ENCODE assay signal across 8 cellular contexts in the genomic region with DNA sequence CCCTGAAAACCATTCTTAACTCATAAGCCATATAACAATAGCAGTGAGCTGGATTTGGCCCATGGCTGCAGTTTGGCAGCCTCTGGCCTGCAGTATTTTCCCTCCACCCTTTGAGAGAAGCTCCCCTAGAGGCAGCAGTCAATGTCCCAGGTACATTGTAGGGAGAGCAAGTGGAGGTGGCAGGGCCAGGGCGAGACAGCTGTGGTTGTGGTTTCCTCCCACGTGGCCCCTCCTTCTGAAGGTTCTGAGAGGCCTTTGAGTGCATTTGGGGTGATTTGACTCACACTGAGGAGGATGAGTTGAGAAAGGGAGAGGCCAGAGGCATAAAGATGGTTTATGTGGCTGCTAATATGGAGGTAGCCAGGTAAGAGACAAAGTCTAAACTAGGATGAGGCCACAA. TPM values are rescaled to one million over a fixed set of nuclear protein-coding genes. Genes with fewer than 3 reads are reported as not detected.
DNase-seq lines count a peak whose midpoint lies in the region; ATAC-seq lines count a peak whose summit lies in the region.

No MANE protein-coding gene starts in this region.

- ATAC-seq in GM19023 (IDR thresholded peaks at IDR 0.05; ENCODE audit: unreplicated experiment) = peak; percentile 100
- peak; percentile 99 for ATAC-seq in HG03064 (IDR thresholded peaks at IDR 0.05; ENCODE audit: low read depth, unreplicated experiment)
- ATAC-seq in activated CD8-positive, alpha-beta T cell treated with anti-CD3 and anti-CD28 coated beads, Interleukin-2, amount 10 ng/mL, durations not matched to agents 7 days and 5 days = peak; percentile 96

- CTCF ChIA-PET in activated CD8-positive, alpha-beta T cell treated with anti-CD3 and anti-CD28 coated beads, Interleukin-2, amount 10 ng/mL, durations not matched to agents 7 days and 5 days (lab: Charles Lee) = no interaction called here

- H3K4me3 Mint-ChIP-seq in activated CD8-positive, alpha-beta T cell treated with anti-CD3 and anti-CD28 coated beads, Interleukin-2, amount 10 ng/mL, durations not matched to agents 7 days and 5 days = no peak overlapping the region

- H3K9me3 Mint-ChIP-seq in activated CD8-positive, alpha-beta T cell treated with anti-CD3 and anti-CD28 coated beads, Interleukin-2, amount 10 ng/mL, durations not matched to agents 7 days and 5 days (ENCODE audit: insufficient read depth) = no peaks in the 10 kb centered on the region

- peaks cover 48% of the 10 kb centered on the region for H3K27me3 Mint-ChIP-seq in activated CD8-positive, alpha-beta T cell treated with anti-CD3 and anti-CD28 coated beads, Interleukin-2, amount 10 ng/mL, durations not matched to agents 7 days and 5 days (ENCODE audit: low read depth)

- peaks cover 7% of the 10 kb centered on the region for H3K4me1 Mint-ChIP-seq in activated CD8-positive, alpha-beta T cell treated with anti-CD3 and anti-CD28 coated beads, Interleukin-2, amount 10 ng/mL, durations not matched to agents 7 days and 5 days (ENCODE audit: low read depth)

- no peaks in the 10 kb centered on the region for H3K36me3 Mint-ChIP-seq in activated CD8-positive, alpha-beta T cell treated with anti-CD3 and anti-CD28 coated beads, Interleukin-2, amount 10 ng/mL, durations not matched to agents 7 days and 5 days (ENCODE audit: low read depth)

- H3K27ac Mint-ChIP-seq in activated CD8-positive, alpha-beta T cell treated with anti-CD3 and anti-CD28 coated beads, Interleukin-2, amount 10 ng/mL, durations not matched to agents 7 days and 5 days = no peak overlapping the region

- POLR2A ChIA-PET in activated CD8-positive, alpha-beta T cell treated with anti-CD3 and anti-CD28 coated beads, Interleukin-2, amount 10 ng/mL, durations not matched to agents 7 days and 5 days (lab: Charles Lee) = interaction anchor here (1.0 kb wide), 1 partner anchor 45 kb away, joined by 5 read pairs; the partner anchor contains the start of gene LDAH

- DNase-seq in activated CD8-positive, alpha-beta T cell treated with anti-CD3 and anti-CD28 coated beads, Interleukin-2, amount 10 ng/mL, durations not matched to agents 7 days and 5 days = peak; percentile 76
- peak; percentile 2 to 11 (median 8) for DNase-seq in stimulated activated CD4-positive, alpha-beta T cell treated with anti-CD3 and anti-CD28 coated beads, TNF-alpha, amount 100 ng/mL, for 4 hours (ENCODE audit: low read depth in 3 of 3)
- DNase-seq in NCI-H1417 (lab: John Stamatoyannopoulos, UW) (no peak), DMS114 treated with DMSO at 0.1 percent for 48 hours (lab: John Stamatoyannopoulos, UW; ENCODE audit: unreplicated experiment) (no peak), dermis blood vessel endothelial cell (no peak), HUDEP-2 (lab: John Stamatoyannopoulos, UW; ENCODE audit: unreplicated experiment in 76 of 76) (no peak)

RNA-seq across cellular contexts. Expression of gene LDAH, which starts 45.5 kb away (rescaled TPM):
- total RNA-seq in activated CD8-positive, alpha-beta T cell treated with anti-CD3 and anti-CD28 coated beads, Interleukin-2, amount 10 ng/mL, durations not matched to agents 7 days and 5 days = 10 to 100 TPM; 24.5 to 31.7 TPM
- total RNA-seq in dermis blood vessel endothelial cell = 20.8 and 33.7 TPM in 2 replicates

Comparison
In these comparisons a context has a peak if more than half of its experiments do, and no peak if none do; other contexts are left out.
1. DNase-seq: peak in activated CD8-positive, alpha-beta T cell treated with anti-CD3 and anti-CD28 coated beads, Interleukin-2, amount 10 ng/mL, durations not matched to agents 7 days and 5 days (single experiment) and stimulated activated CD4-positive, alpha-beta T cell treated with anti-CD3 and anti-CD28 coated beads, TNF-alpha, amount 100 ng/mL, for 4 hours (3 of 3); none in NCI-H1417 (0 of 3), DMS114 treated with DMSO at 0.1 percent for 48 hours (single experiment), dermis blood vessel endothelial cell (single experiment) and HUDEP-2 (0 of 76).
2. Peak in every context shown above with its lines, with median percentiles within 50 percentile points of each other: ATAC-seq.